20 cellular contexts compared by ENCODE assay signal in the genomic region with DNA sequence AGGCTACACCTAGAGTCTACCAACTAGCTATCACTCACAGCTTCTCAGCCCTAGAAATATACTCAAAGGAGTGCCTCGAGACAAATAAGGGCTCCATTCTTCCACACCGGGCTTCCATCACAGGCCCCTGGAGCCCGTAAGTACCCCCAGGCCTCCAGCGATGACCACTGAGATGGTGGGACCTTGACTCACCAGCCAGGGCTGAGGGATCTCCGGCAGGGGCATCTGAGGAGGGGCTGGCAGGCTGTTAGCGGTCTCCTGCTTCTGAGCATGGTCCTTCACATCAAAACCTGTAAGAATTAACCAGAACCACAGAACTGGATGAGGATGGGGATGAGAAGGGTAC.
DNase-seq lines count a peak whose midpoint lies in the region; ATAC-seq, FAIRE-seq and TF ChIP-seq lines count a peak whose summit lies in the region.
"Had no signal": no experiment of that assay in that cellular context is flagged by ENCODE, and none has a peak within 500 bp of the region (broad histone marks: within the 10 kb centered on the region; RNA-seq: fewer than 3 reads in every experiment).

No MANE protein-coding gene starts in this region.

- intact Hi-C loops in activated T-helper 1 cell treated with anti-CD3 and anti-CD28 coated beads, Interleukin-12 subunit alpha, Interleukin-12 subunit beta, Interleukin-2, Interleukin-4 antibody, amounts not matched to agents 30 ng/mL and 10 ng/mL and 1 ng/mL, durations not matched to agents 14 hours and 24 hours and 36 hours (cut with micrococcal nuclease), result loop anchor here (1.0 to 5.0 kb wide), 2 partner anchors 11 to 36 kb away; no protein-coding TSS in a partner anchor
- intact Hi-C loops in heart left ventricle (cut with DNase I), result loop anchor here in 1 of 10 donors (10.0 kb wide), 1 partner anchor 66 kb away; a partner anchor contains a TSS

- peak overlapping the region; percentile 5; the same call in 1 of the 2 replicates for H3K9ac ChIP-seq in GM23248
- H3K9ac ChIP-seq: BLaER1 treated with 17β-estradiol and CSF1 and Interleukin-3, amounts not matched to agents 10 nM and 100 nM had no signal

- peaks cover 81% of the 10 kb centered on the region for H3F3A ChIP-seq in GM23248 (ENCODE audit: insufficient read depth)

- WGBS in GM23248 (ENCODE audit: low coverage in 1 of 2, low lambda C conversion rate in 2 of 2, missing lambda C conversion rate in 2 of 2), 2 experiments, result 90 to 91% methylated on average over 6 of the region's 6 CpGs
- WGBS in heart left ventricle, 4 donors, result 90 to 96% (median 94%) methylated on average over 6 of the region's 6 CpGs

- H4K20me1 ChIP-seq in GM23248 (ENCODE audit: insufficient read depth), result no peaks in the 10 kb centered on the region

- peaks cover 47% of the 10 kb centered on the region for H3K36me3 ChIP-seq in GM23248 (ENCODE audit: low read depth)
- peaks cover 0 to 34% (median 12%) of the 10 kb centered on the region in 9 donors for H3K36me3 ChIP-seq in heart left ventricle
- H3K36me3 ChIP-seq: vagina had no signal

- H3K4me3 Mint-ChIP-seq in T-helper 2 cell treated with Interferon-gamma antibody and Interleukin-4, amounts not matched to agents 5 μg/mL and 100 μg/mL, for 36 hours, result peak overlapping the region; percentile 37
- H3K4me3 Mint-ChIP-seq in activated T-helper 1 cell treated with anti-CD3 and anti-CD28 coated beads, Interleukin-12 subunit alpha, Interleukin-12 subunit beta, Interleukin-2, Interleukin-4 antibody, amounts not matched to agents 30 ng/mL and 10 ng/mL and 1 ng/mL, durations not matched to agents 14 hours and 24 hours and 36 hours, result no peak overlapping the region

- no peak for TF ChIP-seq POLR2A in heart left ventricle (IDR thresholded peaks at IDR 0.05)

- H3K4me1 ChIP-seq in GM23248 (ENCODE audit: insufficient read depth), result peaks cover 60% of the 10 kb centered on the region
- peaks cover 0 to 20% (median 12%) of the 10 kb centered on the region in 12 donors for H3K4me1 ChIP-seq in heart left ventricle

- H3K27ac ChIP-seq in GM23248, result peak overlapping the region; percentile 29
- H3K27ac ChIP-seq in heart left ventricle, result peak overlapping the region in 2 of 12 donors; percentile 19 to 46
- H3K27ac ChIP-seq: BLaER1 treated with 17β-estradiol and CSF1 and Interleukin-3, amounts not matched to agents 10 nM and 100 nM; vagina; WERI-Rb-1 had no signal

- peak overlapping the region; percentile 77 for H3K4me3 ChIP-seq in GM23248
- no peak overlapping the region for H3K4me3 ChIP-seq in heart left ventricle
- H3K4me3 ChIP-seq: BLaER1 treated with 17β-estradiol and CSF1 and Interleukin-3, amounts not matched to agents 10 nM and 100 nM; left lung; vagina had no signal

- H2AFZ ChIP-seq in GM23248, result no peak overlapping the region

- H3K4me2 ChIP-seq in GM23248 (ENCODE audit: unreplicated experiment), result peak overlapping the region; percentile 54
- H3K4me2 ChIP-seq: BLaER1 treated with 17β-estradiol and CSF1 and Interleukin-3, amounts not matched to agents 10 nM and 100 nM had no signal

- no peak for TF ChIP-seq CTCF in heart left ventricle (IDR thresholded peaks at IDR 0.05)

- H3K9me3 Mint-ChIP-seq in T-helper 2 cell treated with Interferon-gamma antibody and Interleukin-4, amounts not matched to agents 5 μg/mL and 100 μg/mL, for 36 hours, result peaks cover 8% of the 10 kb centered on the region
- H3K9me3 Mint-ChIP-seq in activated T-helper 1 cell treated with anti-CD3 and anti-CD28 coated beads, Interleukin-12 subunit alpha, Interleukin-12 subunit beta, Interleukin-2, Interleukin-4 antibody, amounts not matched to agents 30 ng/mL and 10 ng/mL and 1 ng/mL, durations not matched to agents 14 hours and 24 hours and 36 hours, result peaks cover 8% of the 10 kb centered on the region

- H3K9me3 ChIP-seq in GM23248 (ENCODE audit: low read depth) (no peaks in the 10 kb centered on the region), heart left ventricle (no peaks in the 10 kb centered on the region)
- H3K9me3 ChIP-seq: left lung, vagina had no signal

- peaks cover 31% of the 10 kb centered on the region for H3K4me1 Mint-ChIP-seq in T-helper 2 cell treated with Interferon-gamma antibody and Interleukin-4, amounts not matched to agents 5 μg/mL and 100 μg/mL, for 36 hours (ENCODE audit: low read depth)
- peaks cover 31% of the 10 kb centered on the region for H3K4me1 Mint-ChIP-seq in activated T-helper 1 cell treated with anti-CD3 and anti-CD28 coated beads, Interleukin-12 subunit alpha, Interleukin-12 subunit beta, Interleukin-2, Interleukin-4 antibody, amounts not matched to agents 30 ng/mL and 10 ng/mL and 1 ng/mL, durations not matched to agents 14 hours and 24 hours and 36 hours (ENCODE audit: low read depth)

- H3K9me2 ChIP-seq in GM23248 (ENCODE audit: insufficient read depth), result no peaks in the 10 kb centered on the region

- no peak for DNase-seq in T-helper 2 cell treated with Interferon-gamma antibody and Interleukin-4, amounts not matched to agents 5 μg/mL and 100 μg/mL, for 36 hours (ENCODE audit: low spot score)
- no peak for DNase-seq in T-helper 2 cell
- DNase-seq in GM23248, result no peak
- DNase-seq in activated T-helper 1 cell treated with anti-CD3 and anti-CD28 coated beads, Interleukin-12 subunit alpha, Interleukin-12 subunit beta, Interleukin-2, Interleukin-4 antibody, amounts not matched to agents 30 ng/mL and 10 ng/mL and 1 ng/mL, durations not matched to agents 14 hours and 24 hours and 36 hours (ENCODE audit: low spot score), result no peak
- peak; percentile 30 for DNase-seq in islet precursor cell
- DNase-seq in urothelium cell line (ENCODE audit: low spot score), result no peak
- DNase-seq in heart left ventricle, result no peak
- DNase-seq in midbrain (lab: John Stamatoyannopoulos, UW), result no peak
- DNase-seq: DMS 273 treated with DMSO at 0.1 percent for 48 hours; left lung; NCI-H1092 treated with DMSO at 0.1 percent for 48 hours; NCI-H2081 treated with DMSO at 0.1 percent for 48 hours; NCI-H510A; retina; stimulated activated CD8-positive, alpha-beta memory T cell treated with anti-CD3 and anti-CD28 coated beads, Interleukin-4, amount 100 ng/mL, for 48 hours; WERI-Rb-1 had no signal

- H3K27me3 Mint-ChIP-seq in T-helper 2 cell treated with Interferon-gamma antibody and Interleukin-4, amounts not matched to agents 5 μg/mL and 100 μg/mL, for 36 hours (ENCODE audit: low read depth), result peaks cover 4% of the 10 kb centered on the region
- peaks cover 2% of the 10 kb centered on the region for H3K27me3 Mint-ChIP-seq in activated T-helper 1 cell treated with anti-CD3 and anti-CD28 coated beads, Interleukin-12 subunit alpha, Interleukin-12 subunit beta, Interleukin-2, Interleukin-4 antibody, amounts not matched to agents 30 ng/mL and 10 ng/mL and 1 ng/mL, durations not matched to agents 14 hours and 24 hours and 36 hours (ENCODE audit: insufficient read depth)

- in situ Hi-C loops in GM23248 (cut with MboI), result no loop called here

- no peaks in the 10 kb centered on the region for H3K27me3 ChIP-seq in GM23248 (replicated peaks; ENCODE audit: insufficient read depth)
- H3K27me3 ChIP-seq in heart left ventricle, result no peaks in the 10 kb centered on the region
- H3K27me3 ChIP-seq: BLaER1 treated with 17β-estradiol and CSF1 and Interleukin-3, amounts not matched to agents 10 nM and 100 nM; left lung; vagina had no signal

- FAIRE-seq in urothelium cell line (lab: Jason Lieb, UNC), result no peak
- FAIRE-seq: GM19239, H1 had no signal

- H3K27ac Mint-ChIP-seq in T-helper 2 cell treated with Interferon-gamma antibody and Interleukin-4, amounts not matched to agents 5 μg/mL and 100 μg/mL, for 36 hours, result peak overlapping the region; percentile 90
- peak overlapping the region; percentile 85 for H3K27ac Mint-ChIP-seq in activated T-helper 1 cell treated with anti-CD3 and anti-CD28 coated beads, Interleukin-12 subunit alpha, Interleukin-12 subunit beta, Interleukin-2, Interleukin-4 antibody, amounts not matched to agents 30 ng/mL and 10 ng/mL and 1 ng/mL, durations not matched to agents 14 hours and 24 hours and 36 hours

- H3K36me3 Mint-ChIP-seq in T-helper 2 cell treated with Interferon-gamma antibody and Interleukin-4, amounts not matched to agents 5 μg/mL and 100 μg/mL, for 36 hours (ENCODE audit: low read depth), result peaks cover 10% of the 10 kb centered on the region
- peaks cover 11% of the 10 kb centered on the region for H3K36me3 Mint-ChIP-seq in activated T-helper 1 cell treated with anti-CD3 and anti-CD28 coated beads, Interleukin-12 subunit alpha, Interleukin-12 subunit beta, Interleukin-2, Interleukin-4 antibody, amounts not matched to agents 30 ng/mL and 10 ng/mL and 1 ng/mL, durations not matched to agents 14 hours and 24 hours and 36 hours (ENCODE audit: low read depth)

- no peak for ATAC-seq in heart left ventricle
- ATAC-seq: left lung had no signal

- peaks cover 97% of the 10 kb centered on the region for H3K79me2 ChIP-seq in GM23248 (ENCODE audit: insufficient read depth)
